14 cellular contexts compared by ENCODE assay signal in the genomic region with DNA sequence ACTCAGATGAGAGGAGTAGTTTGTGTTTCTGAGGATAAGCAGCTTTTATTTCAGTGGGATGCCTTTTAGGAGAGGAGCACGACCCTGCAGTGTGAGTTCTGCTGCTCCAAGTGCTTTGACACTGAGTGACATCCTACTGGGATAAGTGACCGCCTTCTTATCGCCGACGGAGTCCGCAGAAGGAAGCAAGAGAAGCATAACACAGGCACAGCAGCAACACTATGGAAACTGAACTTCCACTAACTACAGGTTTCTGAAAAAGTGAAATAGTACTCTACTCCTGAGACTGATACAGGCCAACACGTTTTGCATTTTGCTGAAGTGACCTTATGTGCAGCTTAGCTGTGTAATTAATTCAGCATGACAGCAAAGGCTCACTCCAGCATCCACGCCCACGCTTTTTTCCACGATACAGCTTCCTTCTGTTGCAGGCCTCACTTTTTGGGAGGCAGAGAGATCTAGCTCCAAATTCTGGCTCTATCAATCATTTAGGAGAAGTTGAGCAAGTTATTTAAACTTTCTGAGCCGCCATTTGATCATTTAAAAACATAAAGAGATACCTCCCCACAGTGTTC.
A peak's percentile ranks its signal among the peaks of the same experiment; 100 is the strongest.
DNase-seq lines count a peak whose midpoint lies in the region; ATAC-seq and TF ChIP-seq lines count a peak whose summit lies in the region.
"Had no signal": no experiment of that assay in that cellular context is flagged by ENCODE, and none has a peak within 500 bp of the region (broad histone marks: within the 10 kb centered on the region; RNA-seq: fewer than 3 reads in every experiment).

No MANE protein-coding gene starts in this region.

- ATAC-seq in lower lobe of right lung (no peak), upper lobe of right lung (no peak), GM21390 (IDR thresholded peaks at IDR 0.05; ENCODE audit: unreplicated experiment) (no peak), GM18511 (IDR thresholded peaks at IDR 0.05; ENCODE audit: unreplicated experiment) (no peak)
- ATAC-seq: effector memory CD8-positive, alpha-beta T cell; naive thymus-derived CD8-positive, alpha-beta T cell; WTC11 had no signal

- H3K27ac ChIP-seq in breast epithelium: peak overlapping the region; percentile 42 to 48
- peak overlapping the region; percentile 50 for H3K27ac ChIP-seq in lower lobe of right lung
- H3K27ac ChIP-seq in upper lobe of right lung: peak overlapping the region; percentile 77

- no peaks in the 10 kb centered on the region for H3K36me3 ChIP-seq in breast epithelium
- H3K36me3 ChIP-seq in lower lobe of right lung: peaks cover 30% of the 10 kb centered on the region
- peaks cover 17% of the 10 kb centered on the region for H3K36me3 ChIP-seq in upper lobe of right lung

- no peaks in the 10 kb centered on the region for H3K27me3 Mint-ChIP-seq in MCF 10A (ENCODE audit: insufficient read depth, unreplicated experiment)
- H3K27me3 Mint-ChIP-seq: activated naive CD4-positive, alpha-beta T cell treated with anti-CD3 and anti-CD28 coated beads, Interleukin-2, amount 10 ng/mL, durations not matched to agents 7 days and 5 days; effector memory CD8-positive, alpha-beta T cell; naive thymus-derived CD8-positive, alpha-beta T cell had no signal

- no peaks in the 10 kb centered on the region for H3K9me3 Mint-ChIP-seq in MCF 10A (ENCODE audit: unreplicated experiment)
- H3K9me3 Mint-ChIP-seq: activated naive CD4-positive, alpha-beta T cell treated with anti-CD3 and anti-CD28 coated beads, Interleukin-2, amount 10 ng/mL, durations not matched to agents 7 days and 5 days; effector memory CD8-positive, alpha-beta T cell; naive thymus-derived CD8-positive, alpha-beta T cell; WTC11 had no signal

- H3K27me3 ChIP-seq in breast epithelium: no peaks in the 10 kb centered on the region
- H3K27me3 ChIP-seq in lower lobe of right lung (ENCODE audit: low read depth): no peaks in the 10 kb centered on the region
- no peaks in the 10 kb centered on the region for H3K27me3 ChIP-seq in upper lobe of right lung

- TF ChIP-seq CTCF in breast epithelium (IDR thresholded peaks at IDR 0.05) (no peak), MCF 10A (IDR thresholded peaks at IDR 0.05; ENCODE audit: unreplicated experiment) (no peak), lower lobe of right lung (IDR thresholded peaks at IDR 0.05) (no peak), upper lobe of right lung (IDR thresholded peaks at IDR 0.05) (no peak)

- DNase-seq in breast epithelium (ENCODE audit: low spot score in 2 of 2) (peak in 1 of 2 donors; percentile 30), MCF 10A (ENCODE audit: unreplicated experiment) (no peak), dedifferentiated amniotic fluid mesenchymal stem cell (ENCODE audit: extremely low spot score) (peak; percentile 28), lower lobe of right lung (no peak), upper lobe of right lung (peak; percentile 28), NCI-H187 (lab: John Stamatoyannopoulos, UW) (no peak)
- DNase-seq: activated naive CD4-positive, alpha-beta T cell treated with anti-CD3 and anti-CD28 coated beads, Interleukin-2, amount 10 ng/mL, durations not matched to agents 7 days and 5 days; effector memory CD8-positive, alpha-beta T cell; naive thymus-derived CD8-positive, alpha-beta T cell; NCI-H446; SHP77 treated with DMSO at 0.1 percent for 48 hours had no signal

- intact Hi-C loops in breast epithelium (cut with DNase I; ENCODE audit: low total_unique reads): no loop called here
- intact Hi-C loops in MCF 10A (cut with micrococcal nuclease): no loop called here
- intact Hi-C loops in lower lobe of right lung (cut with DNase I): no loop called here
- intact Hi-C loops in upper lobe of right lung (cut with DNase I): no loop called here

- POLR2A ChIA-PET in MCF 10A (lab: Yijun Ruan, JAX): no interaction called here

- H3K4me1 ChIP-seq in breast epithelium (no peaks in the 10 kb centered on the region), lower lobe of right lung (peaks cover 20% of the 10 kb centered on the region), upper lobe of right lung (peaks cover 38% of the 10 kb centered on the region)

- no TSS peak for BruUV-seq in MCF 10A (replicated peaks; lab: Mats Ljungman, UMichigan)

- H3K9me3 ChIP-seq in breast epithelium (no peaks in the 10 kb centered on the region), lower lobe of right lung (no peaks in the 10 kb centered on the region), upper lobe of right lung (no peaks in the 10 kb centered on the region)

- H3K36me3 Mint-ChIP-seq in MCF 10A (ENCODE audit: insufficient read depth, unreplicated experiment): peaks cover 37% of the 10 kb centered on the region

- no peak overlapping the region for H3K27ac Mint-ChIP-seq in MCF 10A (ENCODE audit: low read depth, unreplicated experiment)
- H3K27ac Mint-ChIP-seq: activated naive CD4-positive, alpha-beta T cell treated with anti-CD3 and anti-CD28 coated beads, Interleukin-2, amount 10 ng/mL, durations not matched to agents 7 days and 5 days; effector memory CD8-positive, alpha-beta T cell; WTC11 had no signal

- no peak overlapping the region for H3K4me3 Mint-ChIP-seq in MCF 10A (ENCODE audit: unreplicated experiment)
- H3K4me3 Mint-ChIP-seq: activated naive CD4-positive, alpha-beta T cell treated with anti-CD3 and anti-CD28 coated beads, Interleukin-2, amount 10 ng/mL, durations not matched to agents 7 days and 5 days; effector memory CD8-positive, alpha-beta T cell; naive thymus-derived CD8-positive, alpha-beta T cell; WTC11 had no signal

- no peak for TF ChIP-seq POLR2A in breast epithelium (IDR thresholded peaks at IDR 0.05)

- H3K4me3 ChIP-seq in breast epithelium (peak overlapping the region in 2 of 3 donors; percentile 35 to 41), lower lobe of right lung (peak overlapping the region; percentile 39), upper lobe of right lung (peak overlapping the region; percentile 37)

- CTCF ChIA-PET in MCF 10A (lab: Yijun Ruan, JAX): interaction anchor here (0.6 to 1.2 kb wide), 3 partner anchors 22 to 317 kb away, joined by 3 to 4 read pairs (median 3); no protein-coding TSS in a partner anchor

- no peaks in the 10 kb centered on the region for H3K4me1 Mint-ChIP-seq in MCF 10A (ENCODE audit: insufficient read depth, unreplicated experiment)

Comparison
In these comparisons a context has a peak if more than half of its experiments do, and no peak if none do; other contexts are left out.
1. DNase-seq: peak in dedifferentiated amniotic fluid mesenchymal stem cell (single experiment) and upper lobe of right lung (single experiment); none in MCF 10A (single experiment), lower lobe of right lung (single experiment) and NCI-H187 (0 of 2).
2. Peak in every context shown above with its lines, with median percentiles within 50 percentile points of each other: H3K27ac ChIP-seq and H3K4me3 ChIP-seq.